18 cellular contexts compared by ENCODE assay signal in the genomic region with DNA sequence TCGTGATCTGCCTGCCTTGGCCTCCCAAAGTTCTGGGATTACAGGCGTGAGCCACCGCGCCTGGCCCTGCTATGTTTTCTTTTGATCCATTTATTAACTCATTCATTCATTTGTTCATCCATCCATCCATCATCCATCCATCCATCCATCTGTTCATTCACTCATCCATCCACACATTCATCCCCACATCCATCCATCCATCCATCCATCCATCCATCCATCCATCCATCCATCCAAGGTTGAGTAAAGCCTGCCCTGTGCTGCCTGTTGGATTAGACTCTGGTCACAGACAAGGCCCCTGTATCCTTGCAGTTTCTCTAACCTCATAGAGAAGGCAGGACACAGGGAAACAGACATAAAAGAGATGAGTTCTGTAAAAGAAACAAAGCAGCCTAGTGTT. TPM values are rescaled to one million over a fixed set of nuclear protein-coding genes. Genes with fewer than 3 reads are reported as not detected.
DNase-seq lines count a peak whose midpoint lies in the region; ATAC-seq lines count a peak whose summit lies in the region.
"Had no signal": no experiment of that assay in that cellular context is flagged by ENCODE, and none has a peak within 500 bp of the region (broad histone marks: within the 10 kb centered on the region; RNA-seq: fewer than 3 reads in every experiment).

No MANE protein-coding gene starts in this region.

- H3K9ac ChIP-seq in neuronal stem cell (ENCODE audit: low read depth, low read length, poor library complexity): no peak overlapping the region
- H3K9ac ChIP-seq: BLaER1 treated with 17β-estradiol and CSF1 and Interleukin-3, amounts not matched to agents 10 nM and 100 nM had no signal

- DNase-seq in activated naive CD4-positive, alpha-beta T cell treated with anti-CD3 and anti-CD28 coated beads, Interleukin-2, amount 50 U/mL, for 72 hours (ENCODE audit: low spot score in 2 of 2): no peak
- no peak for DNase-seq in activated naive CD4-positive, alpha-beta T cell treated with Interleukin-2 at 50 U/mL for 16 hours
- DNase-seq in medulla oblongata (ENCODE audit: extremely low spot score) (peak; percentile 23), neuronal stem cell (ENCODE audit: low spot score) (no peak), hepatic stellate cell (ENCODE audit: low spot score) (no peak), hypothalamus (lab: John Stamatoyannopoulos, UW) (no peak)
- DNase-seq: 8988T; Calu3; CD8-positive, alpha-beta T cell; DMS79 treated with DMSO at 0.1 percent for 48 hours; GF-D8; HFFc6 had no signal

- H3K4me1 ChIP-seq in neuronal stem cell (ENCODE audit: control insufficient read depth in 2 of 2, insufficient read depth in 1 of 2, low read depth in 1 of 2, low read length in 2 of 2): peaks cover 4 to 5% of the 10 kb centered on the region in 2 donors

- no peak overlapping the region for H3K23ac ChIP-seq in neuronal stem cell (ENCODE audit: low read depth, low read length, poor library complexity)

- no peaks in the 10 kb centered on the region for H3K27me3 ChIP-seq in neuronal stem cell (ENCODE audit: control insufficient read depth in 3 of 3, insufficient read depth in 3 of 3, low read depth in 1 of 3, low read length in 3 of 3)
- H3K27me3 ChIP-seq: BLaER1 treated with 17β-estradiol and CSF1 and Interleukin-3, amounts not matched to agents 10 nM and 100 nM had no signal

- no CpG with 5 or more reads among the region's 4 CpGs for WGBS in neuronal stem cell (ENCODE audit: extremely low coverage in 2 of 2, insufficient read length in 2 of 2, insufficient replicate concordance in 1 of 2), 2 donors

- H2AK5ac ChIP-seq in neuronal stem cell (ENCODE audit: low read depth, low read length): no peak overlapping the region

- no peaks in the 10 kb centered on the region for H3K36me3 Mint-ChIP-seq in activated naive CD4-positive, alpha-beta T cell treated with anti-CD3 and anti-CD28 coated beads, Interleukin-2, amount 50 U/mL, for 72 hours
- H3K36me3 Mint-ChIP-seq: CD8-positive, alpha-beta T cell; IgD-negative memory B cell had no signal

- H3K9me3 Mint-ChIP-seq in activated naive CD4-positive, alpha-beta T cell treated with anti-CD3 and anti-CD28 coated beads, Interleukin-2, amount 50 U/mL, for 72 hours: no peaks in the 10 kb centered on the region
- H3K9me3 Mint-ChIP-seq: CD8-positive, alpha-beta T cell; GM23338; HFFc6; IgD-negative memory B cell had no signal

- H2BK120ac ChIP-seq in neuronal stem cell (ENCODE audit: low read depth, low read length): no peak overlapping the region

- H2BK12ac ChIP-seq in neuronal stem cell (ENCODE audit: low read length): no peak overlapping the region

- H4K8ac ChIP-seq in neuronal stem cell (ENCODE audit: low read depth, low read length): no peak overlapping the region

- H3K79me1 ChIP-seq in neuronal stem cell (ENCODE audit: low read depth, low read length): no peaks in the 10 kb centered on the region

- H3K18ac ChIP-seq in neuronal stem cell (ENCODE audit: low read length): no peak overlapping the region

- H4K91ac ChIP-seq in neuronal stem cell (ENCODE audit: low read depth, low read length, poor library complexity): no peak overlapping the region

- H2BK5ac ChIP-seq in neuronal stem cell (ENCODE audit: low read length): no peak overlapping the region

- no peaks in the 10 kb centered on the region for H3K9me3 ChIP-seq in neuronal stem cell (replicated peaks in 1 of 2; ENCODE audit: control insufficient read depth in 2 of 2, insufficient read depth in 1 of 2, low read depth in 1 of 2, low read length in 2 of 2)
- H3K9me3 ChIP-seq: BLaER1 treated with 17β-estradiol and CSF1 and Interleukin-3, amounts not matched to agents 10 nM and 100 nM had no signal

- H3K36me3 ChIP-seq in neuronal stem cell (replicated peaks in 1 of 2; ENCODE audit: control insufficient read depth in 2 of 2, insufficient read depth in 2 of 2, low read length in 2 of 2): no peaks in the 10 kb centered on the region
- H3K36me3 ChIP-seq: BLaER1 treated with 17β-estradiol and CSF1 and Interleukin-3, amounts not matched to agents 10 nM and 100 nM had no signal

- H3K4ac ChIP-seq in neuronal stem cell (ENCODE audit: low read length): no peak overlapping the region

- H3K14ac ChIP-seq in neuronal stem cell (ENCODE audit: low read length): no peak overlapping the region

- no peak overlapping the region for H3K4me3 ChIP-seq in neuronal stem cell (ENCODE audit: low read length in 2 of 2)
- H3K4me3 ChIP-seq: BLaER1 treated with 17β-estradiol and CSF1 and Interleukin-3, amounts not matched to agents 10 nM and 100 nM; GM23338 had no signal

- H3K27ac Mint-ChIP-seq in activated naive CD4-positive, alpha-beta T cell treated with anti-CD3 and anti-CD28 coated beads, Interleukin-2, amount 50 U/mL, for 72 hours: peak overlapping the region; percentile 8 to 47
- H3K27ac Mint-ChIP-seq: B cell; CD8-positive, alpha-beta T cell; GM23338; HFFc6; IgD-negative memory B cell had no signal

- no peak overlapping the region for H2BK15ac ChIP-seq in neuronal stem cell (ENCODE audit: low read length)

- ATAC-seq in activated naive CD4-positive, alpha-beta T cell treated with anti-CD3 and anti-CD28 coated beads, Interleukin-2, amount 50 U/mL, for 72 hours: no peak
- ATAC-seq in GM18867 (IDR thresholded peaks at IDR 0.05; ENCODE audit: unreplicated experiment) (no peak), HG02840 (IDR thresholded peaks at IDR 0.05; ENCODE audit: low FRiP score, unreplicated experiment) (no peak)
- ATAC-seq: CD8-positive, alpha-beta T cell; GM23338 had no signal

- no peak overlapping the region for H3K27ac ChIP-seq in neuronal stem cell (replicated peaks; ENCODE audit: low read length)
- H3K27ac ChIP-seq: BLaER1 treated with 17β-estradiol and CSF1 and Interleukin-3, amounts not matched to agents 10 nM and 100 nM had no signal

- peak overlapping the region; percentile 80 for H2AFZ ChIP-seq in neuronal stem cell (ENCODE audit: low read length)
- H2AFZ ChIP-seq: GM23338 had no signal

- H3K4me2 ChIP-seq in neuronal stem cell (ENCODE audit: insufficient read depth, low read length, poor library complexity, severe bottlenecking): no peak overlapping the region
- H3K4me2 ChIP-seq: BLaER1 treated with 17β-estradiol and CSF1 and Interleukin-3, amounts not matched to agents 10 nM and 100 nM; GM23338 had no signal

RNA-seq across cellular contexts. Expression of a gene that starts 44.9 kb away (rescaled TPM):
- 1 to 10 TPM in 1 of 2 donors, under 1 TPM in 1; 0.27 to 1.0 TPM for total RNA-seq in activated naive CD4-positive, alpha-beta T cell treated with anti-CD3 and anti-CD28 coated beads, Interleukin-2, amount 50 U/mL, for 72 hours
- 0.14 TPM for polyA plus RNA-seq in neuronal stem cell (2013, experiment 1 of 2)
- 0.06 TPM for polyA plus RNA-seq in neuronal stem cell (2013, experiment 2 of 2)
